11 cellular contexts compared by ENCODE assay signal in genomic region chr14:90483551-90483950, GRCh38.
A peak's percentile ranks its signal among the peaks of the same experiment; 100 is the strongest.
DNase-seq lines count a peak whose midpoint lies in the region; ATAC-seq, FAIRE-seq and TF ChIP-seq lines count a peak whose summit lies in the region.
"Had no signal": no experiment of that assay in that cellular context is flagged by ENCODE, and none has a peak within 500 bp of the region (broad histone marks: within the 10 kb centered on the region; RNA-seq: fewer than 3 reads in every experiment).

No MANE protein-coding gene starts in this region.

- H3K36me3 ChIP-seq in mammary epithelial cell (ENCODE audit: insufficient read depth, low read length) (no peaks in the 10 kb centered on the region), thyroid gland (no peaks in the 10 kb centered on the region)
- H3K36me3 ChIP-seq: neutrophil had no signal

- BruUV-seq in MCF 10A (replicated peaks; lab: Mats Ljungman, UMichigan): no TSS peak
- no TSS peak for BruUV-seq in mammary epithelial cell (replicated peaks; lab: Mats Ljungman, UMichigan)

- no peak overlapping the region for H3K4me2 ChIP-seq in mammary epithelial cell (ENCODE audit: insufficient read depth, low read depth, low read length)

- FAIRE-seq in GM12891 (lab: Jason Lieb, UNC): no peak

- in situ Hi-C loops in mammary epithelial cell (cut with MboI; ENCODE audit: low sequenced_read_pairs in 2 of 2): no loop called here

- ATAC-seq in foreskin keratinocyte (peak; percentile 23), GM21619 (IDR thresholded peaks at IDR 0.05; ENCODE audit: unreplicated experiment) (no peak)
- ATAC-seq: activated T-cell treated with anti-CD3 and anti-CD28 coated beads, Interleukin-2, amount 50 U/mL, for 72 hours had no signal

- intact Hi-C loops in MCF 10A (cut with micrococcal nuclease): no loop called here
- intact Hi-C loops in mammary epithelial cell (cut with micrococcal nuclease): no loop called here
- intact Hi-C loops in thyroid gland (cut with DNase I): no loop called here

- dilution Hi-C loops in mammary epithelial cell (cut with HindIII; ENCODE audit: low sequenced_read_pairs): no loop called here

- H3K27ac Mint-ChIP-seq in MCF 10A (ENCODE audit: low read depth, unreplicated experiment): no peak overlapping the region
- H3K27ac Mint-ChIP-seq: activated T-cell treated with anti-CD3 and anti-CD28 coated beads, Interleukin-2, amount 50 U/mL, for 72 hours; B cell had no signal

- no peaks in the 10 kb centered on the region for H3K4me1 Mint-ChIP-seq in MCF 10A (ENCODE audit: insufficient read depth, unreplicated experiment)
- H3K4me1 Mint-ChIP-seq: B cell had no signal

- no peaks in the 10 kb centered on the region for H3K9me3 Mint-ChIP-seq in MCF 10A (ENCODE audit: unreplicated experiment)

- no peaks in the 10 kb centered on the region for H3K36me3 Mint-ChIP-seq in MCF 10A (ENCODE audit: insufficient read depth, unreplicated experiment)

- H3K9ac ChIP-seq in mammary epithelial cell (ENCODE audit: insufficient read depth, low read length): no peak overlapping the region

- H3K27ac ChIP-seq in mammary epithelial cell (ENCODE audit: insufficient read depth, low read depth, low read length) (no peak overlapping the region), foreskin keratinocyte (no peak overlapping the region), thyroid gland (no peak overlapping the region)
- H3K27ac ChIP-seq: neutrophil had no signal

- H3K4me3 Mint-ChIP-seq in MCF 10A (ENCODE audit: unreplicated experiment): no peak overlapping the region
- H3K4me3 Mint-ChIP-seq: activated T-cell treated with anti-CD3 and anti-CD28 coated beads, Interleukin-2, amount 50 U/mL, for 72 hours; B cell had no signal

- 36% methylated on average over 8 of the region's 10 CpGs for WGBS in mammary epithelial cell (ENCODE audit: low coverage, missing lambda C conversion rate)
- WGBS in thyroid gland, 2 donors: 20 to 21% methylated on average over 10 of the region's 10 CpGs

- H3K4me1 ChIP-seq in mammary epithelial cell (ENCODE audit: insufficient read depth, low read length): no peaks in the 10 kb centered on the region
- no peaks in the 10 kb centered on the region for H3K4me1 ChIP-seq in foreskin keratinocyte
- no peaks in the 10 kb centered on the region for H3K4me1 ChIP-seq in thyroid gland

- no peaks in the 10 kb centered on the region for H4K20me1 ChIP-seq in mammary epithelial cell (ENCODE audit: insufficient read depth, low read length)

- CTCF ChIA-PET in MCF 10A (lab: Yijun Ruan, JAX) (interaction anchor here (0.5 kb wide), 1 partner anchor 9 kb away, joined by 3 read pairs; no protein-coding TSS in a partner anchor), mammary epithelial cell (lab: Charles Lee; ENCODE audit: low non-redundant PET) (no interaction called here)

- H3K27me3 ChIP-seq in mammary epithelial cell (ENCODE audit: insufficient read depth, low read length) (no peaks in the 10 kb centered on the region), foreskin keratinocyte (peaks cover 37% of the 10 kb centered on the region), thyroid gland (no peaks in the 10 kb centered on the region)

- no peak overlapping the region for H2AFZ ChIP-seq in mammary epithelial cell (ENCODE audit: low read depth, low read length)

- POLR2A ChIA-PET in MCF 10A (lab: Yijun Ruan, JAX): no interaction called here

- H3K4me3 ChIP-seq in mammary epithelial cell (replicated peaks in 1 of 3; ENCODE audit: insufficient read depth in 1 of 3, low read depth in 2 of 3, low read length in 3 of 3) (no peak overlapping the region), thyroid gland (replicated peaks in 1 of 3) (no peak overlapping the region)

- H3K9me3 ChIP-seq in mammary epithelial cell (replicated peaks; ENCODE audit: insufficient read depth, low read length): no peaks in the 10 kb centered on the region
- no peaks in the 10 kb centered on the region for H3K9me3 ChIP-seq in thyroid gland
- H3K9me3 ChIP-seq: neutrophil had no signal

- no peak for TF ChIP-seq CTCF in MCF 10A (IDR thresholded peaks at IDR 0.05; ENCODE audit: unreplicated experiment)
- TF ChIP-seq CTCF in mammary epithelial cell (conservative IDR thresholded peaks at IDR 0.05 in 1 of 2, IDR thresholded peaks at IDR 0.05 in 1 of 2; ENCODE audit: extremely low read depth in 1 of 2, insufficient read depth in 1 of 2, low read depth in 1 of 2, low read length in 2 of 2): no peak
- no peak for TF ChIP-seq CTCF in foreskin keratinocyte (conservative IDR thresholded peaks at IDR 0.05)
- TF ChIP-seq CTCF in thyroid gland (IDR thresholded peaks at IDR 0.05): no peak

- TF ChIP-seq POLR2A in thyroid gland (IDR thresholded peaks at IDR 0.05) (no peak), GM12891 (IDR thresholded peaks at IDR 0.05; ENCODE audit: low read depth, low read length) (no peak)

- H3K27me3 Mint-ChIP-seq in MCF 10A (ENCODE audit: insufficient read depth, unreplicated experiment): peaks cover 36% of the 10 kb centered on the region

- peak; percentile 37 for DNase-seq in MCF 10A (ENCODE audit: unreplicated experiment)
- DNase-seq in mammary epithelial cell: no peak
- peak; percentile 18 for DNase-seq in T-helper 9 cell
- no peak for DNase-seq in foreskin keratinocyte
- DNase-seq in thyroid gland: peak; percentile 33 to 41
- DNase-seq in H4 (ENCODE audit: low spot score): no peak
- DNase-seq in GM12891 (ENCODE audit: insufficient read length, low spot score): no peak

- H3K79me2 ChIP-seq in mammary epithelial cell (ENCODE audit: insufficient read depth, low read length): no peaks in the 10 kb centered on the region

TF ChIP-seq in GM12891, 5 proteins besides CTCF, POLR2A, EP300 and RAD21:
- TF ChIP-seq TAF1 (IDR thresholded peaks at IDR 0.05; ENCODE audit: low read depth, low read length) (no peak), POLR2AphosphoS5 (IDR thresholded peaks at IDR 0.05; ENCODE audit: low read depth, low read length) (no peak), POU2F2 (IDR thresholded peaks at IDR 0.05; ENCODE audit: low read depth, low read length) (no peak), PAX5 (IDR thresholded peaks at IDR 0.05; ENCODE audit: insufficient read depth, low read length, severe bottlenecking) (no peak), SPI1 (IDR thresholded peaks at IDR 0.05; ENCODE audit: low read depth, low read length) (no peak)

Comparison
In these comparisons a context has a peak if more than half of its experiments do, and no peak if none do; other contexts are left out.
1. DNase-seq: peak in MCF 10A (single experiment), T-helper 9 cell (single experiment) and thyroid gland (2 of 2); none in mammary epithelial cell (single experiment), foreskin keratinocyte (0 of 2), H4 (single experiment) and GM12891 (single experiment).